ENCODE assay signal across 23 cellular contexts in the genomic region with DNA sequence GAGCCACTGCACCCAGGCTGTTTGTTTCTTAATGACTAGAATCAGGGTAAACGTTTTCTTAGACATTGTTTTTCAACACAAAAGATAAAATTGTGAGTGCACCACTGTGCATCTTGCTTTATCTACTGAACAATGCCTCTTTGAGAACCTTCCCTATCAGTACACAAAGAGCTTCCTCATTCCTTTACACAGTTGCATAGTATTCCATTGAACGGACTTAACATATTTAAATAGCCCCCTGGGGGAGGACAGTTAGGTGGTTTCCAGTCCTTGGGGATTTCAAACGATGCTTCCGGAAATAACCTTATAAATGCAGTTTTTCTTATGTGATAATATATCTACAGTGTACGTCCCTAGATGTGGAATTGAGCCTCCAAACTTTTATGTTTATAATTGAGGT. TPM values are rescaled to one million over a fixed set of nuclear protein-coding genes. Genes with fewer than 3 reads are reported as not detected.
A peak's percentile ranks its signal among the peaks of the same experiment; 100 is the strongest.
DNase-seq lines count a peak whose midpoint lies in the region; FAIRE-seq and TF ChIP-seq lines count a peak whose summit lies in the region.
"Had no signal": no experiment of that assay in that cellular context is flagged by ENCODE, and none has a peak within 500 bp of the region (broad histone marks: within the 10 kb centered on the region; RNA-seq: fewer than 3 reads in every experiment).

No MANE protein-coding gene starts in this region.

- H2BK15ac ChIP-seq in H1 (ENCODE audit: low read length) = no peak overlapping the region

- 90% methylated on average over 5 of the region's 5 CpGs; no CpG with 5 or more reads in 1 of the 2 experiments for WGBS in H1 (ENCODE audit: extremely low coverage in 1 of 2, insufficient coverage in 1 of 2, insufficient read length in 1 of 2, insufficient replicate concordance in 2 of 2, low coverage in 1 of 2, low lambda C conversion rate in 2 of 2, missing lambda C conversion rate in 1 of 2), 2 experiments

- POLR2A ChIA-PET in H1 (lab: Charles Lee; ENCODE audit: partially characterized antibody) = interaction anchor here (1.1 to 2.3 kb wide), 2 partner anchors 8 to 17 kb away, joined by 3 to 11 read pairs; a partner anchor contains a TSS

- TF ChIP-seq POLR2A in H1 (IDR thresholded peaks at IDR 0.05; ENCODE audit: control extremely low read depth in 1 of 2, low read depth in 2 of 2, low read length in 2 of 2) = no peak

- H3K27me3 ChIP-seq in H7 (ENCODE audit: control insufficient read depth, insufficient read depth, low read length) (no peaks in the 10 kb centered on the region), H1 (replicated peaks in 1 of 4; ENCODE audit: control insufficient read depth in 3 of 4, extremely low read depth in 1 of 4, insufficient read depth in 3 of 4, low read length in 3 of 4) (no peaks in the 10 kb centered on the region)
- H3K27me3 ChIP-seq: SJSA1 had no signal

- peaks cover 6% of the 10 kb centered on the region for H3K79me1 ChIP-seq in H1 (ENCODE audit: low read depth, low read length)

- no peak overlapping the region for H2BK120ac ChIP-seq in H1 (replicated peaks; ENCODE audit: low read depth, low read length)

- H3K9me3 Mint-ChIP-seq in osteocyte (ENCODE audit: unreplicated experiment) = no peaks in the 10 kb centered on the region
- H3K9me3 Mint-ChIP-seq: CD4-positive, alpha-beta memory T cell had no signal

- H3K27me3 Mint-ChIP-seq in osteocyte (ENCODE audit: unreplicated experiment) = no peaks in the 10 kb centered on the region
- H3K27me3 Mint-ChIP-seq: CD4-positive, alpha-beta memory T cell had no signal

- no peak for TF ChIP-seq RAD21 in H1 (IDR thresholded peaks at IDR 0.05 in 1 of 2, conservative IDR thresholded peaks at IDR 0.05 in 1 of 2; ENCODE audit: low read depth in 2 of 2, low read length in 2 of 2)

- H3K18ac ChIP-seq in H1 (ENCODE audit: extremely low read depth, low read length) = no peak overlapping the region

- H3K36me3 ChIP-seq in H7 (replicated peaks; ENCODE audit: control insufficient read depth, insufficient read depth, low read length) (peaks cover 3% of the 10 kb centered on the region), H1 (ENCODE audit: control insufficient read depth in 2 of 4, insufficient read depth in 4 of 4, low read length in 3 of 4) (peaks cover under 1 to 25% (median 9%) of the 10 kb centered on the region in 4 experiments; a peak in 6 of 8 replicates)

- H3K9me3 ChIP-seq in H1 (ENCODE audit: insufficient read depth in 2 of 2, low read depth in 1 of 2, low read length in 1 of 2) = peaks cover 4 to 14% of the 10 kb centered on the region in 2 experiments; a peak in 2 of 4 replicates
- H3K9me3 ChIP-seq: SJSA1 had no signal

- CTCF ChIA-PET in H1 (lab: Charles Lee; ENCODE audit: partially characterized antibody) = interaction anchor here (1.0 kb wide), 1 partner anchor 19 kb away, joined by 3 read pairs; no protein-coding TSS in a partner anchor

- H3K4me2 ChIP-seq in H1 (ENCODE audit: insufficient read depth in 1 of 2, low read depth in 2 of 2, low read length in 2 of 2) = no peak overlapping the region

- no peak overlapping the region for H2AK5ac ChIP-seq in H1 (ENCODE audit: low read depth, low read length)

- no peak overlapping the region for H2BK12ac ChIP-seq in H1 (ENCODE audit: low read depth, low read length)

- no peak overlapping the region for H2BK5ac ChIP-seq in H1 (ENCODE audit: low read depth, low read length)

- no peak overlapping the region for H3K4me3 Mint-ChIP-seq in osteocyte (ENCODE audit: unreplicated experiment)
- H3K4me3 Mint-ChIP-seq: CD4-positive, alpha-beta memory T cell had no signal

- no peak overlapping the region for H3K56ac ChIP-seq in H1 (replicated peaks; ENCODE audit: insufficient read length, low read depth, low read length)

- no peaks in the 10 kb centered on the region for H3K4me1 ChIP-seq in H1 (replicated peaks in 1 of 4; ENCODE audit: control insufficient read depth in 3 of 4, insufficient read depth in 4 of 4, low read length in 3 of 4)
- H3K4me1 ChIP-seq: SJSA1 had no signal

- H2BK20ac ChIP-seq in H1 (ENCODE audit: low read length) = no peak overlapping the region

- no peak overlapping the region for H3K14ac ChIP-seq in H1 (ENCODE audit: insufficient read length)

- no peak overlapping the region for H3K4me3 ChIP-seq in H7 (ENCODE audit: insufficient read depth, low read depth, low read length)
- H3K4me3 ChIP-seq in H1 (ENCODE audit: extremely low read depth in 1 of 4, insufficient read depth in 2 of 4, low read depth in 3 of 4, low read length in 4 of 4) = no peak overlapping the region
- H3K4me3 ChIP-seq: SJSA1 had no signal

- H4K8ac ChIP-seq in H1 (ENCODE audit: extremely low read depth, insufficient read depth, low read length) = no peak overlapping the region

- no peak overlapping the region for H3K9ac ChIP-seq in H1 (replicated peaks in 1 of 4; ENCODE audit: extremely low read depth in 1 of 4, low read depth in 3 of 4, low read length in 3 of 4)

- no peaks in the 10 kb centered on the region for H3K36me3 Mint-ChIP-seq in osteocyte (ENCODE audit: unreplicated experiment)

- H4K5ac ChIP-seq in H1 (ENCODE audit: insufficient read length, low read depth, low read length) = no peak overlapping the region

- peaks cover 0 to 44% of the 10 kb centered on the region in 2 experiments; a peak in 3 of 4 replicates for H3K79me2 ChIP-seq in H1 (ENCODE audit: control insufficient read depth in 1 of 2, insufficient read depth in 2 of 2, low read length in 2 of 2)

- no peak overlapping the region for H3K27ac Mint-ChIP-seq in osteocyte (ENCODE audit: unreplicated experiment)
- H3K27ac Mint-ChIP-seq: CD4-positive, alpha-beta memory T cell had no signal

- peak; percentile 8 for DNase-seq in H7
- no peak for DNase-seq in H1 (ENCODE audit: low read depth in 1 of 2, low spot score in 2 of 2)
- no peak for DNase-seq in osteocyte (ENCODE audit: extremely low spot score, unreplicated experiment)
- DNase-seq: C1 segment of cervical spinal cord; Calu3; CD4-positive, alpha-beta memory T cell; DMS79 treated with DMSO at 0.1 percent for 48 hours; GF-D8; Karpas-422; NCI-H1092; NCI-H1417 treated with DMSO at 0.1 percent for 48 hours; NCI-H1694 treated with DMSO at 0.1 percent for 48 hours; NCI-H2081; NCI-H2227 treated with DMSO at 0.1 percent for 48 hours; NCI-H526 treated with DMSO at 0.1 percent for 48 hours; Right ventricle myocardium superior; RPMI8226 had no signal

- no peaks in the 10 kb centered on the region for H3K23me2 ChIP-seq in H1 (ENCODE audit: low read depth, low read length)

- no peaks in the 10 kb centered on the region for H3K4me1 Mint-ChIP-seq in osteocyte (ENCODE audit: unreplicated experiment)

- FAIRE-seq in H1 (lab: Jason Lieb, UNC) = no peak
- FAIRE-seq: GM12892 had no signal

- TF ChIP-seq CTCF in H1 (IDR thresholded peaks at IDR 0.05; ENCODE audit: control extremely low read depth in 1 of 3, insufficient read depth in 1 of 3, low read depth in 1 of 3, low read length in 3 of 3) (no peak), osteocyte (IDR thresholded peaks at IDR 0.05) (no peak)

- H2AFZ ChIP-seq in H1 (ENCODE audit: low read length) = no peak overlapping the region

- H3K23ac ChIP-seq in H1 (ENCODE audit: insufficient read length) = no peak overlapping the region

- H4K91ac ChIP-seq in H1 (replicated peaks; ENCODE audit: insufficient read length, low read length) = no peak overlapping the region

- no peak overlapping the region for H3K27ac ChIP-seq in H1 (ENCODE audit: low read depth, low read length)
- H3K27ac ChIP-seq: HL-60, SJSA1 had no signal

- H3K4ac ChIP-seq in H1 (replicated peaks; ENCODE audit: insufficient read length, low read depth, low read length) = no peak overlapping the region

- peaks cover under 1 to 2% of the 10 kb centered on the region in 2 experiments for H4K20me1 ChIP-seq in H1 (replicated peaks in 1 of 2; ENCODE audit: control insufficient read depth in 1 of 2, insufficient read depth in 2 of 2, low read length in 2 of 2)

- no peak for TF ChIP-seq EP300 in H1 (IDR thresholded peaks at IDR 0.05; ENCODE audit: borderline replicate concordance in 1 of 2, low read depth in 2 of 2, low read length in 2 of 2)

RNA-seq across cellular contexts. Expression of a gene that starts 8.6 kb away (rescaled TPM):
- 167 and 185 TPM in 2 replicates for total RNA-seq in H7 (2014; rRNA removed; shearing (Covaris generic))
- total RNA-seq in H1 (2021; fragmentation: NEBNext Ultra II Directional; extraction: Animal tissue kit (Norgen Biotek cat#: 25700)) = 141 and 149 TPM in 2 replicates
- polyA plus RNA-seq in H1 (2011; rRNA removed) = 142 and 191 TPM in 2 replicates
- polyA plus RNA-seq in H1 (2011; cell fraction: cytosol; rRNA removed) = 136 TPM
- polyA plus RNA-seq in H1 (2011; cell fraction: nucleus; rRNA removed) = 435 TPM
- 86.1 to 170 TPM (median 149 TPM) in 4 replicates for polyA plus RNA-seq in H1 (2012, experiment 1 of 2)
- 109 TPM for polyA plus RNA-seq in H1 (2012, experiment 2 of 2)
- polyA plus RNA-seq in H1 (2013, experiment 1 of 2) = 81.0 TPM
- polyA plus RNA-seq in H1 (2013, experiment 2 of 2) = 72.1 TPM
- polyA minus RNA-seq in H1 (2011; rRNA and poly(A)+ RNA removed) = 57.8 and 65.0 TPM in 2 replicates
- 137 TPM for polyA minus RNA-seq in H1 (2011; cell fraction: cytosol; rRNA and poly(A)+ RNA removed)
- polyA minus RNA-seq in H1 (2011; cell fraction: nucleus; rRNA and poly(A)+ RNA removed) = 137 TPM
- 19.6 and 22.2 TPM in 2 replicates for total RNA-seq in osteocyte

RNA-seq across cellular contexts. Expression of a gene that starts 16.5 kb away (rescaled TPM):
- total RNA-seq in H7 (2014; rRNA removed; shearing (Covaris generic)) = 73.7 and 90.1 TPM in 2 replicates
- total RNA-seq in H1 (2021; fragmentation: NEBNext Ultra II Directional; extraction: Animal tissue kit (Norgen Biotek cat#: 25700)) = 40.3 and 41.4 TPM in 2 replicates
- 47.5 and 61.5 TPM in 2 replicates for polyA plus RNA-seq in H1 (2011; rRNA removed)
- polyA plus RNA-seq in H1 (2011; cell fraction: cytosol; rRNA removed) = 43.0 TPM
- 70.3 TPM for polyA plus RNA-seq in H1 (2011; cell fraction: nucleus; rRNA removed)
- polyA plus RNA-seq in H1 (2012, experiment 1 of 2) = 22.3 to 39.2 TPM (median 34.3 TPM) in 4 replicates
- 33.5 TPM for polyA plus RNA-seq in H1 (2012, experiment 2 of 2)
- polyA plus RNA-seq in H1 (2013, experiment 1 of 2) = 19.2 TPM
- polyA plus RNA-seq in H1 (2013, experiment 2 of 2) = 18.0 TPM
- 20.3 and 22.8 TPM in 2 replicates for polyA minus RNA-seq in H1 (2011; rRNA and poly(A)+ RNA removed)
- 21.5 TPM for polyA minus RNA-seq in H1 (2011; cell fraction: cytosol; rRNA and poly(A)+ RNA removed)
- polyA minus RNA-seq in H1 (2011; cell fraction: nucleus; rRNA and poly(A)+ RNA removed) = 25.5 TPM
- total RNA-seq in osteocyte = 53.4 and 64.5 TPM in 2 replicates

RNA-seq across cellular contexts. Expression of a gene that starts 26.0 kb away (rescaled TPM):
- total RNA-seq in H7 (2014; rRNA removed; shearing (Covaris generic)) = 0.81 and 8.8 TPM in 2 replicates
- 9.6 and 11.1 TPM in 2 replicates for total RNA-seq in H1 (2021; fragmentation: NEBNext Ultra II Directional; extraction: Animal tissue kit (Norgen Biotek cat#: 25700))
- polyA plus RNA-seq in H1 (2011; rRNA removed) = 11.8 and 17.4 TPM in 2 replicates
- 6.7 TPM for polyA plus RNA-seq in H1 (2011; cell fraction: cytosol; rRNA removed)
- polyA plus RNA-seq in H1 (2011; cell fraction: nucleus; rRNA removed) = 11.2 TPM
- 6.5 to 13.3 TPM (median 10.4 TPM) in 4 replicates for polyA plus RNA-seq in H1 (2012, experiment 1 of 2)
- polyA plus RNA-seq in H1 (2012, experiment 2 of 2) = 7.3 TPM
- 13.0 TPM for polyA plus RNA-seq in H1 (2013, experiment 1 of 2)
- polyA plus RNA-seq in H1 (2013, experiment 2 of 2) = 14.7 TPM
- 3.5 and 5.2 TPM in 2 replicates for polyA minus RNA-seq in H1 (2011; rRNA and poly(A)+ RNA removed)
- 3.7 TPM for polyA minus RNA-seq in H1 (2011; cell fraction: cytosol; rRNA and poly(A)+ RNA removed)
- polyA minus RNA-seq in H1 (2011; cell fraction: nucleus; rRNA and poly(A)+ RNA removed) = 2.6 TPM
- not detected in 2 replicates for total RNA-seq in osteocyte
- total RNA-seq: CD4-positive, alpha-beta memory T cell; NCI-H460; Right ventricle myocardium superior; SJSA1 had no signal

RNA-seq across cellular contexts. Expression of a gene that starts 27.3 kb away (rescaled TPM):
- 0.44 and 0.59 TPM in 2 replicates for total RNA-seq in H7 (2014; rRNA removed; shearing (Covaris generic))
- 0.71 and 1.1 TPM in 2 replicates for total RNA-seq in H1 (2021; fragmentation: NEBNext Ultra II Directional; extraction: Animal tissue kit (Norgen Biotek cat#: 25700))
- 0.73 and 0.93 TPM in 2 replicates for polyA plus RNA-seq in H1 (2011; rRNA removed)
- 0.89 TPM for polyA plus RNA-seq in H1 (2011; cell fraction: cytosol; rRNA removed)
- polyA plus RNA-seq in H1 (2011; cell fraction: nucleus; rRNA removed) = 3.3 TPM
- polyA plus RNA-seq in H1 (2012, experiment 1 of 2) = 0.40 to 1.0 TPM (median 0.84 TPM) in 4 replicates
- 0.72 TPM for polyA plus RNA-seq in H1 (2012, experiment 2 of 2)
- polyA plus RNA-seq in H1 (2013, experiment 1 of 2) = 0.71 TPM
- polyA plus RNA-seq in H1 (2013, experiment 2 of 2) = 0.63 TPM
- polyA minus RNA-seq in H1 (2011; rRNA and poly(A)+ RNA removed) = 0.15 and 0.35 TPM in 2 replicates
- 0.73 TPM for polyA minus RNA-seq in H1 (2011; cell fraction: cytosol; rRNA and poly(A)+ RNA removed)
- 1.00 TPM for polyA minus RNA-seq in H1 (2011; cell fraction: nucleus; rRNA and poly(A)+ RNA removed)
- total RNA-seq in osteocyte = 0.16 and 1.3 TPM in 2 replicates
- total RNA-seq: NCI-H460, SJSA1 had no signal

RNA-seq across cellular contexts. Expression of a gene that starts 39.9 kb away (rescaled TPM):
- total RNA-seq in H7 (2014; rRNA removed; shearing (Covaris generic)) = 0.24 and 0.55 TPM in 2 replicates
- 3.1 and 4.1 TPM in 2 replicates for total RNA-seq in H1 (2021; fragmentation: NEBNext Ultra II Directional; extraction: Animal tissue kit (Norgen Biotek cat#: 25700))
- 1.8 and 2.7 TPM in 2 replicates for polyA plus RNA-seq in H1 (2011; rRNA removed)
- 3.3 TPM for polyA plus RNA-seq in H1 (2011; cell fraction: cytosol; rRNA removed)
- 8.8 TPM for polyA plus RNA-seq in H1 (2011; cell fraction: nucleus; rRNA removed)
- polyA plus RNA-seq in H1 (2012, experiment 1 of 2) = 1.9 to 7.3 TPM (median 5.3 TPM) in 4 replicates
- 1.5 TPM for polyA plus RNA-seq in H1 (2012, experiment 2 of 2)
- 2.8 TPM for polyA plus RNA-seq in H1 (2013, experiment 1 of 2)
- polyA plus RNA-seq in H1 (2013, experiment 2 of 2) = 3.1 TPM
- 2.0 and 2.5 TPM in 2 replicates for polyA minus RNA-seq in H1 (2011; rRNA and poly(A)+ RNA removed)
- polyA minus RNA-seq in H1 (2011; cell fraction: cytosol; rRNA and poly(A)+ RNA removed) = 1.3 TPM
- 2.8 TPM for polyA minus RNA-seq in H1 (2011; cell fraction: nucleus; rRNA and poly(A)+ RNA removed)
- not detected in 2 replicates for total RNA-seq in osteocyte
- total RNA-seq: A673; Calu3; CD4-positive, alpha-beta memory T cell; H4; NCI-H460; Right ventricle myocardium superior; SJSA1 had no signal
